20 cellular contexts compared by ENCODE assay signal in the genomic region with DNA sequence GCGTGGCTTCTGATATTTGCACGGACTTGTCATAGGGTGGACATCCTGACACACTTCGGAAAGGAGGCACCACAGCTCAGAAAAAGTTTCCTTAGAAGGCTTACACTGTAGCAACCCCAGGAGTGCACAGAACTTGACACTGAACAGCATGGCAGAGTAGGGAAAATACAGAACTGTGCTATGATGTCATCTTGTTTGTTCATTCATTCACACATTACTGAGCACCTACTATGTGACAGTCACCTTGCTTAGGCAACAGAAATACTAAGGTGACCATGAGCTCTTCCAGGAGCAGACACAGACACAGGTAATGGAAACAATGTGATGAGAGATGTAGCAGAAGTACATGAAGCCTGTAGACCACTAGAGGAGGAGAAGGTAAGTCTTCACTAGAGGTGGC. TPM values are rescaled to one million over a fixed set of nuclear protein-coding genes. Genes with fewer than 3 reads are reported as not detected.
DNase-seq lines count a peak whose midpoint lies in the region; ATAC-seq and TF ChIP-seq lines count a peak whose summit lies in the region.
"Had no signal": no experiment of that assay in that cellular context is flagged by ENCODE, and none has a peak within 500 bp of the region (broad histone marks: within the 10 kb centered on the region; RNA-seq: fewer than 3 reads in every experiment).

No MANE protein-coding gene starts in this region.

- H3K27me3 Mint-ChIP-seq in CD4-positive, alpha-beta memory T cell, result no peaks in the 10 kb centered on the region
- peaks cover 2% of the 10 kb centered on the region for H3K27me3 Mint-ChIP-seq in osteocyte (ENCODE audit: unreplicated experiment)
- H3K27me3 Mint-ChIP-seq: CD4-positive, CD25-positive, alpha-beta regulatory T cell had no signal

- peak overlapping the region in 4 of 7 donors; percentile 1 to 77 (median 62) for H3K27ac Mint-ChIP-seq in CD4-positive, alpha-beta memory T cell
- H3K27ac Mint-ChIP-seq in osteocyte (ENCODE audit: unreplicated experiment), result no peak overlapping the region
- H3K27ac Mint-ChIP-seq: H9 had no signal

- peaks cover 21 to 43% (median 31%) of the 10 kb centered on the region in 4 donors for H3K4me1 Mint-ChIP-seq in CD4-positive, alpha-beta memory T cell
- peaks cover 24% of the 10 kb centered on the region for H3K4me1 Mint-ChIP-seq in osteocyte (ENCODE audit: unreplicated experiment)

- no peak overlapping the region for H3K27ac ChIP-seq in CD4-positive, alpha-beta memory T cell (ENCODE audit: low read depth, low read length)
- H3K27ac ChIP-seq in HEK293 (ENCODE audit: extremely low read depth, low read depth, low read length), result no peak overlapping the region
- peak overlapping the region in 46 of 59 donors; percentile 9 to 100 (median 98) for H3K27ac ChIP-seq in dorsolateral prefrontal cortex
- H3K27ac ChIP-seq in lower lobe of right lung, result no peak overlapping the region

- no peaks in the 10 kb centered on the region for H3K9me3 ChIP-seq in CD4-positive, alpha-beta memory T cell (ENCODE audit: control insufficient read depth in 1 of 2, low read length in 2 of 2)
- no peaks in the 10 kb centered on the region for H3K9me3 ChIP-seq in HEK293 (ENCODE audit: control insufficient read depth, insufficient read depth, low read depth, low read length)
- no peaks in the 10 kb centered on the region for H3K9me3 ChIP-seq in lower lobe of right lung
- H3K9me3 ChIP-seq: BE2C had no signal

- peak overlapping the region in 1 of 8 donors; percentile 2 for H3K4me3 Mint-ChIP-seq in CD4-positive, alpha-beta memory T cell
- no peak overlapping the region for H3K4me3 Mint-ChIP-seq in osteocyte (ENCODE audit: unreplicated experiment)
- H3K4me3 Mint-ChIP-seq: H9 had no signal

- no peak for DNase-seq in CD4-positive, alpha-beta memory T cell
- DNase-seq in dorsolateral prefrontal cortex (no peak), lower lobe of right lung (no peak), osteocyte (ENCODE audit: extremely low spot score, unreplicated experiment) (no peak), DMS153 (lab: John Stamatoyannopoulos, UW) (no peak)
- DNase-seq: ACHN; BE2C; C1 segment of cervical spinal cord; Calu3; CD4-positive, CD25-positive, alpha-beta regulatory T cell; DMS53; DND-41; EL; H9; IMR-90; KG1 had no signal

- CTCF ChIA-PET in CD4-positive, alpha-beta memory T cell (lab: Charles Lee; ENCODE audit: partially characterized antibody), result interaction anchor here (0.9 to 3.9 kb wide), 4 partner anchors 10 to 50 kb away, joined by 3 to 18 read pairs (median 8); partner anchors contain the start of gene SYS1
- CTCF ChIA-PET in HEK293 (lab: Yijun Ruan, JAX), result interaction anchor here (0.5 to 2.2 kb wide), 7 partner anchors 23 to 357 kb away, joined by 3 to 9 read pairs (median 5); no protein-coding TSS in a partner anchor

- no peaks in the 10 kb centered on the region for H3K27me3 ChIP-seq in CD4-positive, alpha-beta memory T cell (ENCODE audit: insufficient read depth, low read length)
- H3K27me3 ChIP-seq in dorsolateral prefrontal cortex (no peaks in the 10 kb centered on the region), lower lobe of right lung (ENCODE audit: low read depth) (no peaks in the 10 kb centered on the region)
- H3K27me3 ChIP-seq: BE2C had no signal

- no peak overlapping the region for H3K4me3 ChIP-seq in CD4-positive, alpha-beta memory T cell (ENCODE audit: low read length in 2 of 2)
- H3K4me3 ChIP-seq in HEK293 (ENCODE audit: low read depth, low read length) (no peak overlapping the region), dorsolateral prefrontal cortex (peak overlapping the region in 1 of 59 donors; percentile 97), lower lobe of right lung (no peak overlapping the region)
- H3K4me3 ChIP-seq: GM12878 had no signal

- ATAC-seq in lower lobe of right lung, result no peak
- ATAC-seq: GM12878 had no signal

- TF ChIP-seq CTCF in HEK293 (tag by site-specific recombination; IDR thresholded peaks at IDR 0.05) (no peak), dorsolateral prefrontal cortex (IDR thresholded peaks at IDR 0.05 in 54 of 56, conservative IDR thresholded peaks at IDR 0.05 in 2 of 56; ENCODE audit: low read depth in 1 of 56, partially characterized antibody in 56 of 56) (no peak), lower lobe of right lung (IDR thresholded peaks at IDR 0.05) (no peak), osteocyte (IDR thresholded peaks at IDR 0.05) (no peak)

- intact Hi-C loops in CD4-positive, alpha-beta memory T cell (cut with micrococcal nuclease), result no loop called here
- intact Hi-C loops in dorsolateral prefrontal cortex (cut with DNase I) (no loop called here), lower lobe of right lung (cut with DNase I) (no loop called here)

- no peaks in the 10 kb centered on the region for H3K9me3 Mint-ChIP-seq in CD4-positive, alpha-beta memory T cell
- no peaks in the 10 kb centered on the region for H3K9me3 Mint-ChIP-seq in osteocyte (ENCODE audit: unreplicated experiment)
- H3K9me3 Mint-ChIP-seq: CD4-positive, CD25-positive, alpha-beta regulatory T cell; H9 had no signal

- peaks cover 4% of the 10 kb centered on the region for H3K36me3 ChIP-seq in CD4-positive, alpha-beta memory T cell (ENCODE audit: insufficient read depth, low read length)
- H3K36me3 ChIP-seq in HEK293 (ENCODE audit: control insufficient read depth in 2 of 2, insufficient read depth in 1 of 2, low read length in 2 of 2) (peaks cover 0 to 32% of the 10 kb centered on the region in 2 experiments; a peak in 2 of 3 replicates), lower lobe of right lung (peaks cover 41% of the 10 kb centered on the region)

- peaks cover 10 to 32% of the 10 kb centered on the region in 2 donors for H3K36me3 Mint-ChIP-seq in CD4-positive, alpha-beta memory T cell
- peaks cover 20% of the 10 kb centered on the region for H3K36me3 Mint-ChIP-seq in osteocyte (ENCODE audit: unreplicated experiment)

- H3K4me1 ChIP-seq in CD4-positive, alpha-beta memory T cell (ENCODE audit: insufficient read depth, low read length), result peaks cover 27% of the 10 kb centered on the region
- H3K4me1 ChIP-seq in HEK293 (ENCODE audit: control insufficient read depth, insufficient read depth, low read length), result peaks cover 6% of the 10 kb centered on the region
- peaks cover 33% of the 10 kb centered on the region for H3K4me1 ChIP-seq in lower lobe of right lung
- H3K4me1 ChIP-seq: BE2C had no signal

- POLR2A ChIA-PET in CD4-positive, alpha-beta memory T cell (lab: Charles Lee; ENCODE audit: partially characterized antibody), result interaction anchor here (1.2 to 3.8 kb wide), 3 partner anchors 9 to 50 kb away, joined by 4 to 15 read pairs (median 10); partner anchors contain the start of gene SYS1
- POLR2A ChIA-PET in HEK293 (lab: Yijun Ruan, JAX), result interaction anchor here (2.1 kb wide), 1 partner anchor 51 kb away, joined by 7 read pairs; the partner anchor contains the start of gene SYS1

TF ChIP-seq in HEK293, 187 proteins besides CTCF, POLR2A, EP300 and RAD21 (continues in another document):
- TF ChIP-seq ZNF501 (tag by site-specific recombination; IDR thresholded peaks at IDR 0.05) (no peak), ZNF133 (tag by site-specific recombination; IDR thresholded peaks at IDR 0.05) (no peak)
- TF ChIP-seq, protein P1, sequence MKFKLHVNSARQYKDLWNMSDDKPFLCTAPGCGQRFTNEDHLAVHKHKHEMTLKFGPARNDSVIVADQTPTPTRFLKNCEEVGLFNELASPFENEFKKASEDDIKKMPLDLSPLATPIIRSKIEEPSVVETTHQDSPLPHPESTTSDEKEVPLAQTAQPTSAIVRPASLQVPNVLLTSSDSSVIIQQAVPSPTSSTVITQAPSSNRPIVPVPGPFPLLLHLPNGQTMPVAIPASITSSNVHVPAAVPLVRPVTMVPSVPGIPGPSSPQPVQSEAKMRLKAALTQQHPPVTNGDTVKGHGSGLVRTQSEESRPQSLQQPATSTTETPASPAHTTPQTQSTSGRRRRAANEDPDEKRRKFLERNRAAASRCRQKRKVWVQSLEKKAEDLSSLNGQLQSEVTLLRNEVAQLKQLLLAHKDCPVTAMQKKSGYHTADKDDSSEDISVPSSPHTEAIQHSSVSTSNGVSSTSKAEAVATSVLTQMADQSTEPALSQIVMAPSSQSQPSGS (tag by site-specific recombination; IDR thresholded peaks at IDR 0.05; ENCODE audit: low read depth), result peak; percentile 79; the same call in 1 of the 2 replicates

RNA-seq across cellular contexts. Expression of gene PIGT, which starts 2.5 kb away (rescaled TPM):
- 10 to 100 TPM; 81.9 to 84.5 TPM for total RNA-seq in CD4-positive, alpha-beta memory T cell
- 10 to 100 TPM; 85.6 to 92.2 TPM for polyA plus RNA-seq in CD4-positive, alpha-beta memory T cell
- 100 to 1,000 TPM in 6 of 120 experiments, 10 to 100 TPM in 114; 56.0 to 148 (median 76.4) TPM for total RNA-seq in dorsolateral prefrontal cortex
- total RNA-seq in lower lobe of right lung, result 78.7 TPM
- 137 and 140 TPM in 2 replicates for total RNA-seq in osteocyte

RNA-seq across cellular contexts. Expression of gene DBNDD2, which starts 5.4 kb away (rescaled TPM):
- total RNA-seq in CD4-positive, alpha-beta memory T cell, result 10 to 100 TPM; 17.8 to 18.4 TPM
- polyA plus RNA-seq in CD4-positive, alpha-beta memory T cell, result 10 to 100 TPM; 12.9 to 15.4 TPM
- 1,000 to 10,000 TPM in 2 of 120 experiments, 100 to 1,000 TPM in 118; 113 to 1,403 (median 322) TPM for total RNA-seq in dorsolateral prefrontal cortex
- 82.2 TPM for total RNA-seq in lower lobe of right lung
- total RNA-seq in osteocyte, result 37.4 and 37.7 TPM in 2 replicates

RNA-seq across cellular contexts. Expression of gene TP53TG5, which starts 35.4 kb away (rescaled TPM):
- total RNA-seq in CD4-positive, alpha-beta memory T cell, result under 1 TPM in 1 of 2 experiments, not detected in 1; 0.36 TPM
- under 1 TPM; 0.11 to 0.24 TPM for polyA plus RNA-seq in CD4-positive, alpha-beta memory T cell
- total RNA-seq in dorsolateral prefrontal cortex, result 10 to 100 TPM in 83 of 120 experiments, 1 to 10 TPM in 37; 1.0 to 82.8 (median 15.3) TPM
- total RNA-seq in lower lobe of right lung, result not detected
- total RNA-seq in osteocyte, result not detected in 2 replicates
- total RNA-seq: CD4-positive, CD25-positive, alpha-beta regulatory T cell; G401; GM12878; H1; H9; IMR-90 had no signal
- polyA plus RNA-seq: H1, IMR-90 had no signal

RNA-seq across cellular contexts. Expression of gene SYS1, which starts 50.5 kb away (rescaled TPM):
- 10 to 100 TPM; 56.4 to 56.6 TPM for total RNA-seq in CD4-positive, alpha-beta memory T cell
- polyA plus RNA-seq in CD4-positive, alpha-beta memory T cell, result 10 to 100 TPM; 24.7 to 30.2 TPM
- total RNA-seq in dorsolateral prefrontal cortex (10 to 100 TPM; 19.5 to 49.7 (median 29.3) TPM), lower lobe of right lung (69.3 TPM), osteocyte (23.7 and 23.8 TPM in 2 replicates)

RNA-seq across cellular contexts. Expression of gene WFDC2, which starts 56.1 kb away (rescaled TPM):
- 1 to 10 TPM in 1 of 2 experiments, under 1 TPM in 1; 0.73 to 1.6 TPM for total RNA-seq in CD4-positive, alpha-beta memory T cell
- polyA plus RNA-seq in CD4-positive, alpha-beta memory T cell, result not detected
- 10 to 100 TPM in 59 of 120 experiments, 1 to 10 TPM in 61; 2.7 to 22.3 (median 9.9) TPM for total RNA-seq in dorsolateral prefrontal cortex
- 172 TPM for total RNA-seq in lower lobe of right lung
- not detected in 2 replicates for total RNA-seq in osteocyte
- total RNA-seq: CD4-positive, CD25-positive, alpha-beta regulatory T cell; G401; GM12878; IMR-90 had no signal
- polyA plus RNA-seq: CD4-positive, CD25-positive, alpha-beta regulatory T cell; IMR-90 had no signal

Comparison
In these comparisons a context has a peak if more than half of its experiments do, and no peak if none do; other contexts are left out.
1. H3K27ac ChIP-seq: peak in dorsolateral prefrontal cortex (46 of 59); none in CD4-positive, alpha-beta memory T cell (single experiment), HEK293 (single experiment) and lower lobe of right lung (single experiment).